In genomic region chrX:4850312-4850711, GRCh38 we compare ENCODE assay signal across 20 cellular contexts.
"Had no signal": no experiment of that assay in that cellular context is flagged by ENCODE, and none has a peak within 500 bp of the region (broad histone marks: within the 10 kb centered on the region; RNA-seq: fewer than 3 reads in every experiment).

No MANE protein-coding gene starts in this region.

- H3K4me3 ChIP-seq: body of pancreas, colonic mucosa, hepatocyte, ovary, prostate gland, right atrium auricular region, vagina had no signal

- FAIRE-seq: frontal cortex, kidney had no signal

- H3K27me3 ChIP-seq: body of pancreas, colonic mucosa, hepatocyte, ovary, right atrium auricular region, vagina had no signal

- H3K36me3 ChIP-seq: colonic mucosa, ovary, prostate gland, right atrium auricular region, vagina had no signal

- H3K9me3 ChIP-seq: body of pancreas, colonic mucosa, ovary, prostate gland, right atrium auricular region, vagina had no signal

- H3K4me1 ChIP-seq: body of pancreas, colonic mucosa, prostate gland, right atrium auricular region, vagina had no signal

- H3K27ac ChIP-seq: body of pancreas, colonic mucosa, hepatocyte, ovary, prostate gland, right atrium auricular region, vagina had no signal

- DNase-seq: activated B cell treated with CpG ODN at 0.5 μM for 24 hours; activated CD8-positive, alpha-beta memory T cell treated with anti-CD3 and anti-CD28 coated beads, Interleukin-2, amount 10 ng/mL, durations not matched to agents 7 days and 5 days; activated CD8-positive, alpha-beta T cell treated with anti-CD3 and anti-CD28 coated beads, Interleukin-2, amount 10 ng/mL, durations not matched to agents 7 days and 5 days; activated T-cell treated with anti-CD3 and anti-CD28 coated beads, Interleukin-2, amount 50 U/mL, for 48 hours; aorta; body of pancreas; cerebellar nuclear complex; colonic mucosa; effector memory CD4-positive, alpha-beta T cell; glutamatergic neuron; kidney; ovary; stimulated activated CD4-positive, alpha-beta T cell treated with anti-CD3 and anti-CD28 coated beads, Interleukin-15, amount 100 ng/mL, for 24 hours; stimulated activated naive CD4-positive, alpha-beta T cell treated with Interleukin-2 at 50 U/mL for 16 hours; T-helper 1 cell had no signal
